Comparison of ENCODE assay signal across 8 cellular contexts in genomic region chr14:69093551-69094421, GRCh38. TPM values are rescaled to one million over a fixed set of nuclear protein-coding genes. Genes with fewer than 3 reads are reported as not detected.
DNase-seq lines count a peak whose midpoint lies in the region; ATAC-seq, FAIRE-seq and TF ChIP-seq lines count a peak whose summit lies in the region.

No MANE protein-coding gene starts in this region.

- H3K4me3 ChIP-seq in osteoblast (ENCODE audit: insufficient read depth, low read length), result no peak overlapping the region
- no peak overlapping the region for H3K4me3 ChIP-seq in gastrocnemius medialis

- H3K27me3 ChIP-seq in osteoblast (ENCODE audit: insufficient read depth, low read length), result no peaks in the 10 kb centered on the region
- H3K27me3 ChIP-seq in gastrocnemius medialis, result no peaks in the 10 kb centered on the region

- DNase-seq in G401 (ENCODE audit: low spot score), result peak; percentile 68
- peak; percentile 89 for DNase-seq in NCI-H69 (lab: John Stamatoyannopoulos, UW)
- peak; percentile 61 for DNase-seq in epidermal melanocyte (ENCODE audit: insufficient read length, low spot score)
- no peak for DNase-seq in osteoblast (ENCODE audit: insufficient read length, low spot score, missing footprints)
- no peak for DNase-seq in gastrocnemius medialis
- no peak for DNase-seq in GM19239 (ENCODE audit: insufficient read length, low spot score)
- no peak for DNase-seq in OCI-M1 (lab: John Stamatoyannopoulos, UW)

- TF ChIP-seq CTCF in osteoblast (IDR thresholded peaks at IDR 0.05; ENCODE audit: extremely low read depth, low read depth, low read length), result no peak
- TF ChIP-seq CTCF in gastrocnemius medialis (IDR thresholded peaks at IDR 0.05 in 4 of 5, conservative IDR thresholded peaks at IDR 0.05 in 1 of 5), result no peak

- H3K36me3 ChIP-seq in osteoblast (ENCODE audit: insufficient read depth, low read length) (peaks cover 26% of the 10 kb centered on the region), gastrocnemius medialis (peaks cover 0 to 26% of the 10 kb centered on the region in 2 donors)

- intact Hi-C loops in gastrocnemius medialis (cut with DNase I; ENCODE audit: low total_unique reads), result no loop called here

- peak overlapping the region; percentile 7 for H3K4me2 ChIP-seq in osteoblast (ENCODE audit: insufficient read depth, low read length)

- peaks cover 12% of the 10 kb centered on the region for H3K79me2 ChIP-seq in osteoblast (ENCODE audit: insufficient read depth, low read length)

- H3K27ac ChIP-seq in osteoblast (ENCODE audit: low read depth, low read length) (peak overlapping the region; percentile 72), gastrocnemius medialis (no peak overlapping the region)

- in situ Hi-C loops in G401 (cut with HindIII; ENCODE audit: low sequenced_read_pairs) (no loop called here), gastrocnemius medialis (cut with MboI; ENCODE audit: low sequenced_read_pairs in 4 of 4) (no loop called here)

- ATAC-seq in gastrocnemius medialis, result no peak
- ATAC-seq in HG02588 (IDR thresholded peaks at IDR 0.05; ENCODE audit: unreplicated experiment), result no peak

- H4K20me1 ChIP-seq in osteoblast (ENCODE audit: insufficient read depth, low read length), result peaks cover 9% of the 10 kb centered on the region

- TF ChIP-seq POLR2A in gastrocnemius medialis (IDR thresholded peaks at IDR 0.05), result no peak

- H3K9me3 ChIP-seq in osteoblast (ENCODE audit: low read depth, low read length) (no peaks in the 10 kb centered on the region), gastrocnemius medialis (no peaks in the 10 kb centered on the region)

- no peak for FAIRE-seq in GM19239 (lab: Jason Lieb, UNC)

- H3K4me1 ChIP-seq in osteoblast (ENCODE audit: insufficient read depth, low read length) (peaks cover 46% of the 10 kb centered on the region), gastrocnemius medialis (peaks cover 0 to 13% of the 10 kb centered on the region in 2 donors)

- no peak overlapping the region for H2AFZ ChIP-seq in osteoblast (ENCODE audit: low read length)

RNA-seq across cellular contexts. Expression of gene DCAF5, which starts 59.1 kb away (rescaled TPM):
- total RNA-seq in G401 (2014; rRNA removed; shearing (Covaris generic)), result 22.7 and 25.5 TPM in 2 replicates
- total RNA-seq in osteoblast, result 38.7 and 41.3 TPM in 2 replicates
- 10 to 100 TPM; 45.9 to 96.6 (median 66.8) TPM for total RNA-seq in gastrocnemius medialis

Comparison
In these comparisons a context has a peak if more than half of its experiments do, and no peak if none do; other contexts are left out.
1. DNase-seq: peak in G401 (single experiment), NCI-H69 (single experiment) and epidermal melanocyte (single experiment); none in osteoblast (single experiment), gastrocnemius medialis (0 of 2), GM19239 (single experiment) and OCI-M1 (single experiment).